Comparison of ENCODE assay signal across 8 cellular contexts in genomic region chr6:95431637-95432228, GRCh38.
DNase-seq lines count a peak whose midpoint lies in the region; ATAC-seq, FAIRE-seq and TF ChIP-seq lines count a peak whose summit lies in the region.

No MANE protein-coding gene starts in this region.

- peak; percentile 43 for DNase-seq in Ammon's horn (ENCODE audit: low spot score)
- peak; percentile 53 for DNase-seq in KBM-7
- peak; percentile 17 to 21 for DNase-seq in SHP77 (lab: John Stamatoyannopoulos, UW)
- DNase-seq in chondrocyte (ENCODE audit: low spot score): no peak
- DNase-seq in mesenchymal stem cell: peak; percentile 30
- peak; percentile 7 for DNase-seq in urothelium cell line (ENCODE audit: low spot score)

- no peak overlapping the region for H2BK12ac ChIP-seq in mesenchymal stem cell (ENCODE audit: low read length in 2 of 2)

- H3K27me3 ChIP-seq in mesenchymal stem cell (ENCODE audit: control insufficient read depth in 1 of 2, insufficient read depth in 1 of 2, low read length in 2 of 2): no peaks in the 10 kb centered on the region

- H2BK5ac ChIP-seq in mesenchymal stem cell (ENCODE audit: low read depth, low read length, poor library complexity, severe bottlenecking): no peak overlapping the region

- FAIRE-seq in urothelium cell line (lab: Jason Lieb, UNC): no peak

- H3K4me3 Mint-ChIP-seq in chondrocyte (ENCODE audit: unreplicated experiment): no peak overlapping the region

- no peaks in the 10 kb centered on the region for H3K4me1 Mint-ChIP-seq in chondrocyte (ENCODE audit: low read depth)

- no peaks in the 10 kb centered on the region for H3K36me3 Mint-ChIP-seq in chondrocyte (ENCODE audit: low read depth)

- no peak overlapping the region for H4K8ac ChIP-seq in mesenchymal stem cell (ENCODE audit: low read length)

- no peak overlapping the region for H3K27ac ChIP-seq in mesenchymal stem cell (ENCODE audit: low read length, poor library complexity, severe bottlenecking)

- H3K27ac Mint-ChIP-seq in chondrocyte (ENCODE audit: unreplicated experiment): no peak overlapping the region

- ATAC-seq in GM21737 (IDR thresholded peaks at IDR 0.05; ENCODE audit: unreplicated experiment): no peak

- no peak overlapping the region for H3K9ac ChIP-seq in mesenchymal stem cell (ENCODE audit: low read length)

- H3K9me3 ChIP-seq in mesenchymal stem cell (ENCODE audit: control insufficient read depth, low read length): no peaks in the 10 kb centered on the region

- H4K91ac ChIP-seq in mesenchymal stem cell (ENCODE audit: low read length): no peak overlapping the region

- no peak overlapping the region for H2BK15ac ChIP-seq in mesenchymal stem cell (ENCODE audit: low read depth, poor library complexity, severe bottlenecking)

- no CpG with 5 or more reads among the region's 2 CpGs for WGBS in mesenchymal stem cell

- no peak overlapping the region for H3K18ac ChIP-seq in mesenchymal stem cell (ENCODE audit: low read depth in 1 of 2, low read length in 2 of 2)

- H3K4me3 ChIP-seq in GM12875 (ENCODE audit: low read depth, low read length) (no peak overlapping the region), mesenchymal stem cell (ENCODE audit: insufficient read depth in 1 of 2, low read depth in 1 of 2, low read length in 2 of 2) (no peak overlapping the region)

- no peaks in the 10 kb centered on the region for H3K4me1 ChIP-seq in mesenchymal stem cell (ENCODE audit: control insufficient read depth, insufficient read depth, low read depth, low read length)

- H3K36me3 ChIP-seq in mesenchymal stem cell (ENCODE audit: control insufficient read depth in 1 of 2, insufficient read depth in 2 of 2, low read depth in 1 of 2, low read length in 2 of 2): no peaks in the 10 kb centered on the region

- no peaks in the 10 kb centered on the region for H3K9me3 Mint-ChIP-seq in chondrocyte (ENCODE audit: low read depth)

- H2BK120ac ChIP-seq in mesenchymal stem cell (ENCODE audit: low read depth, low read length): no peak overlapping the region

- peaks cover 15% of the 10 kb centered on the region for H3K27me3 Mint-ChIP-seq in chondrocyte (ENCODE audit: low read depth)

- H3K14ac ChIP-seq in mesenchymal stem cell (ENCODE audit: low read length in 2 of 2): no peak overlapping the region

- H3K4ac ChIP-seq in mesenchymal stem cell (ENCODE audit: low read depth in 1 of 2, low read length in 2 of 2): no peak overlapping the region

- in situ Hi-C loops in KBM-7 (cut with MboI; ENCODE audit: low pct_unique_long_range_greater_than_20kb, low sequenced_read_pairs): no loop called here

- H3K4me2 ChIP-seq in mesenchymal stem cell (ENCODE audit: low read length, poor library complexity, severe bottlenecking): no peak overlapping the region

- no peak overlapping the region for H2AFZ ChIP-seq in mesenchymal stem cell (ENCODE audit: low read depth, low read length)

- TF ChIP-seq CTCF in GM12875 (IDR thresholded peaks at IDR 0.05; ENCODE audit: borderline replicate concordance, insufficient read depth, low read depth, low read length) (0 out of 2 replicates have a peak, but pooled peaks have one; percentile 32), chondrocyte (IDR thresholded peaks at IDR 0.05) (peak; percentile 96)

- H2AK5ac ChIP-seq in mesenchymal stem cell (ENCODE audit: low read length, severe bottlenecking): no peak overlapping the region

- no peak overlapping the region for H3K23ac ChIP-seq in mesenchymal stem cell (ENCODE audit: low read length in 2 of 2)

- H3K79me1 ChIP-seq in mesenchymal stem cell (replicated peaks; ENCODE audit: low read length, poor library complexity, severe bottlenecking): no peaks in the 10 kb centered on the region
